ENCODE assay signal across 10 cellular contexts in genomic region chr3:8490079-8490552, GRCh38. TPM values are rescaled to one million over a fixed set of nuclear protein-coding genes. Genes with fewer than 3 reads are reported as not detected.
DNase-seq lines count a peak whose midpoint lies in the region; ATAC-seq and TF ChIP-seq lines count a peak whose summit lies in the region.
"Had no signal": no experiment of that assay in that cellular context is flagged by ENCODE, and none has a peak within 500 bp of the region (broad histone marks: within the 10 kb centered on the region; RNA-seq: fewer than 3 reads in every experiment).

No MANE protein-coding gene starts in this region.

- H3K4me2 ChIP-seq in fibroblast of lung (ENCODE audit: extremely low read depth, insufficient read depth, low read length) = no peak overlapping the region
- H3K4me2 ChIP-seq: PC-9 had no signal

- peaks cover 2% of the 10 kb centered on the region for H3K27me3 Mint-ChIP-seq in glutamatergic neuron (ENCODE audit: unreplicated experiment)

- peaks cover 10% of the 10 kb centered on the region for H3K4me1 ChIP-seq in fibroblast of lung (ENCODE audit: control insufficient read depth, extremely low read depth, insufficient read depth, low read length)
- peaks cover 41 to 50% of the 10 kb centered on the region in 2 donors for H3K4me1 ChIP-seq in gastrocnemius medialis
- H3K4me1 ChIP-seq in tibial nerve = peaks cover 0 to 38% (median 3%) of the 10 kb centered on the region in 4 donors

- WGBS in tibial nerve, 2 donors = 38 to 45% methylated on average over 4 of the region's 4 CpGs

- ATAC-seq in gastrocnemius medialis = peak; percentile 20 to 34

- in situ Hi-C loops in gastrocnemius medialis (cut with MboI; ENCODE audit: low sequenced_read_pairs in 4 of 4) = no loop called here

- H3K36me3 Mint-ChIP-seq in glutamatergic neuron (ENCODE audit: unreplicated experiment) = no peaks in the 10 kb centered on the region

- no peak for TF ChIP-seq POLR2A in gastrocnemius medialis (IDR thresholded peaks at IDR 0.05)
- TF ChIP-seq POLR2A in tibial nerve (IDR thresholded peaks at IDR 0.05) = no peak

- H3K4me3 ChIP-seq in fibroblast of lung (replicated peaks in 1 of 4; ENCODE audit: control extremely low read depth in 1 of 4, insufficient read depth in 1 of 4, low read depth in 3 of 4, low read length in 4 of 4) (no peak overlapping the region), gastrocnemius medialis (no peak overlapping the region), tibial nerve (no peak overlapping the region)
- H3K4me3 ChIP-seq: PC-9 had no signal

- H3K27ac Mint-ChIP-seq in glutamatergic neuron (ENCODE audit: unreplicated experiment) = no peak overlapping the region

- peak overlapping the region; percentile 61 for H3K27ac ChIP-seq in fibroblast of lung (ENCODE audit: insufficient read depth, low read length)
- peak overlapping the region; percentile 82 to 96 (median 90) for H3K27ac ChIP-seq in gastrocnemius medialis
- H3K27ac ChIP-seq in tibial nerve = peak overlapping the region in 2 of 4 donors; percentile 13 to 51
- H3K27ac ChIP-seq: PC-9 had no signal

- H3K36me3 ChIP-seq in fibroblast of lung (ENCODE audit: control insufficient read depth, insufficient read depth, low read length) (no peaks in the 10 kb centered on the region), gastrocnemius medialis (no peaks in the 10 kb centered on the region), tibial nerve (peaks cover 0 to 10% (median 0%) of the 10 kb centered on the region in 3 donors)

- DNase-seq in ELR (ENCODE audit: low read depth) = peak; percentile 87
- DNase-seq in RPMI7951 (ENCODE audit: low read depth) = peak; percentile 87
- DNase-seq in fibroblast of lung (ENCODE audit: low read depth in 2 of 2) = peak; percentile 87 to 98
- DNase-seq in gastrocnemius medialis = peak; percentile 48 to 65
- DNase-seq in NCI-H2029 (lab: John Stamatoyannopoulos, UW) = no peak
- no peak for DNase-seq in tibial nerve (ENCODE audit: low spot score in 2 of 2)
- no peak for DNase-seq in glutamatergic neuron
- no peak for DNase-seq in activated T-cell treated with anti-CD3 and anti-CD28 coated beads for 4 hours
- DNase-seq: activated CD4-positive, alpha-beta T cell treated with anti-CD3 and anti-CD28 coated beads for 48 hours; PC-9 had no signal

- TF ChIP-seq EP300 in tibial nerve (IDR thresholded peaks at IDR 0.05) = no peak

- no peak overlapping the region for H3K9ac ChIP-seq in fibroblast of lung (ENCODE audit: insufficient read depth, low read length)

- no peak overlapping the region for H2AFZ ChIP-seq in fibroblast of lung (ENCODE audit: low read length)
- H2AFZ ChIP-seq: PC-9 had no signal

- H3K9me3 Mint-ChIP-seq in glutamatergic neuron (ENCODE audit: unreplicated experiment) = no peaks in the 10 kb centered on the region

- intact Hi-C loops in gastrocnemius medialis (cut with DNase I; ENCODE audit: low total_unique reads) = no loop called here

- no peaks in the 10 kb centered on the region for H3K79me2 ChIP-seq in fibroblast of lung (ENCODE audit: control insufficient read depth, insufficient read depth, low read length)

- H3K27me3 ChIP-seq in fibroblast of lung (ENCODE audit: control insufficient read depth, insufficient read depth, low read length) (no peaks in the 10 kb centered on the region), gastrocnemius medialis (no peaks in the 10 kb centered on the region), tibial nerve (no peaks in the 10 kb centered on the region)

- peaks cover 2% of the 10 kb centered on the region for H3K4me1 Mint-ChIP-seq in glutamatergic neuron (ENCODE audit: low read depth, unreplicated experiment)

- TF ChIP-seq CTCF in fibroblast of lung (conservative IDR thresholded peaks at IDR 0.05 in 1 of 2, IDR thresholded peaks at IDR 0.05 in 1 of 2; ENCODE audit: low read depth in 1 of 2, low read length in 2 of 2) = no peak
- TF ChIP-seq CTCF in gastrocnemius medialis (IDR thresholded peaks at IDR 0.05 in 4 of 5, conservative IDR thresholded peaks at IDR 0.05 in 1 of 5) = no peak
- TF ChIP-seq CTCF in tibial nerve (IDR thresholded peaks at IDR 0.05) = no peak
- no peak for TF ChIP-seq CTCF in glutamatergic neuron (IDR thresholded peaks at IDR 0.05; ENCODE audit: partially characterized antibody, unreplicated experiment)

- H3K4me3 Mint-ChIP-seq in glutamatergic neuron (ENCODE audit: unreplicated experiment) = no peak overlapping the region

- H4K20me1 ChIP-seq in fibroblast of lung (ENCODE audit: control insufficient read depth, extremely low read depth, insufficient read depth, low read length) = no peaks in the 10 kb centered on the region

- H3K9me3 ChIP-seq in fibroblast of lung (ENCODE audit: control insufficient read depth, insufficient read depth, low read depth, low read length) (no peaks in the 10 kb centered on the region), gastrocnemius medialis (no peaks in the 10 kb centered on the region), tibial nerve (no peaks in the 10 kb centered on the region)

RNA-seq across cellular contexts. Expression of gene LMCD1, which starts 11.5 kb away (rescaled TPM):
- 31.8 and 40.6 TPM in 2 replicates for total RNA-seq in RPMI7951 (2014; rRNA removed; shearing (Covaris generic))
- total RNA-seq in fibroblast of lung (40.1 and 60.1 TPM in 2 replicates), gastrocnemius medialis (100 to 1,000 TPM in 3 of 4 donors, 10 to 100 TPM in 1; 96.0 to 581 (median 167) TPM), tibial nerve (100 to 1,000 TPM in 1 of 4 donors, 10 to 100 TPM in 3; 81.2 to 147 (median 92.9) TPM), glutamatergic neuron (ENCODE audit: unreplicated experiment) (1.3 TPM)
- polyA plus RNA-seq in fibroblast of lung = 29.7 and 137 TPM in 2 replicates
- polyA plus RNA-seq in fibroblast of lung (2012) = 33.1 and 156 TPM in 2 replicates
- 22.1 and 94.8 TPM in 2 replicates for polyA minus RNA-seq in fibroblast of lung (ENCODE audit: low replicate concordance)

Comparison
In these comparisons a context has a peak if more than half of its experiments do, and no peak if none do; other contexts are left out.
1. DNase-seq: peak in ELR (single experiment), RPMI7951 (single experiment), fibroblast of lung (2 of 2) and gastrocnemius medialis (2 of 2); none in NCI-H2029 (single experiment), tibial nerve (0 of 2), glutamatergic neuron (single experiment) and activated T-cell treated with anti-CD3 and anti-CD28 coated beads for 4 hours (single experiment).
2. RNA of gene LMCD1, which starts 11.5 kb away (total RNA-seq): 96.0 to 581 TPM in gastrocnemius medialis, 81.2 to 147 TPM in tibial nerve, 40.1 to 60.1 TPM in fibroblast of lung and 31.8 to 40.6 TPM in RPMI7951; 1.3 TPM in glutamatergic neuron (single experiment); every median in the first group is over 10 times any median in the second.